Comparison of ENCODE assay signal across 9 cellular contexts in genomic region chrX:110180176-110180927, GRCh38.
DNase-seq lines count a peak whose midpoint lies in the region; ATAC-seq and TF ChIP-seq lines count a peak whose summit lies in the region.
"Had no signal": no experiment of that assay in that cellular context is flagged by ENCODE, and none has a peak within 500 bp of the region (broad histone marks: within the 10 kb centered on the region; RNA-seq: fewer than 3 reads in every experiment).

No MANE protein-coding gene starts in this region.

- H3K27me3 Mint-ChIP-seq in progenitor cell of endocrine pancreas: no peaks in the 10 kb centered on the region

- CTCF ChIA-PET in mammary epithelial cell (lab: Charles Lee; ENCODE audit: low non-redundant PET): no interaction called here

- peak overlapping the region; percentile 18 for H3K4me2 ChIP-seq in mammary epithelial cell (ENCODE audit: insufficient read depth, low read depth, low read length)

- ATAC-seq in GM18907 (IDR thresholded peaks at IDR 0.05; ENCODE audit: unreplicated experiment) (peak; percentile 29), HG03108 (IDR thresholded peaks at IDR 0.05; ENCODE audit: unreplicated experiment) (peak; percentile 15), HG03280 (IDR thresholded peaks at IDR 0.05; ENCODE audit: unreplicated experiment) (no peak), HG03196 (IDR thresholded peaks at IDR 0.05; ENCODE audit: unreplicated experiment) (no peak)

- H3K4me1 Mint-ChIP-seq in progenitor cell of endocrine pancreas (ENCODE audit: low read depth): peaks cover 4% of the 10 kb centered on the region

- peaks cover 18% of the 10 kb centered on the region for H3K36me3 Mint-ChIP-seq in progenitor cell of endocrine pancreas (ENCODE audit: insufficient read depth)

- no peaks in the 10 kb centered on the region for H4K20me1 ChIP-seq in mammary epithelial cell (ENCODE audit: insufficient read depth, low read length)

- BruUV-seq in mammary epithelial cell (replicated peaks; lab: Mats Ljungman, UMichigan): no TSS peak

- WGBS in mammary epithelial cell (ENCODE audit: low coverage, missing lambda C conversion rate): 61% methylated on average over 2 of the region's 5 CpGs

- H3K9me3 ChIP-seq in mammary epithelial cell (replicated peaks; ENCODE audit: insufficient read depth, low read length): no peaks in the 10 kb centered on the region

- in situ Hi-C loops in mammary epithelial cell (cut with MboI; ENCODE audit: low sequenced_read_pairs in 2 of 2): no loop called here

- H3K4me1 ChIP-seq in mammary epithelial cell (ENCODE audit: insufficient read depth, low read length): peaks cover 22% of the 10 kb centered on the region
- H3K4me1 ChIP-seq: parathyroid adenoma had no signal

- H3K27me3 ChIP-seq in mammary epithelial cell (ENCODE audit: insufficient read depth, low read length): no peaks in the 10 kb centered on the region

- no peak overlapping the region for H3K9ac ChIP-seq in mammary epithelial cell (ENCODE audit: insufficient read depth, low read length)
- H3K9ac ChIP-seq: parathyroid adenoma had no signal

- peak overlapping the region; percentile 59 for H3K27ac Mint-ChIP-seq in progenitor cell of endocrine pancreas

- peak overlapping the region; percentile 17 for H3K27ac ChIP-seq in mammary epithelial cell (ENCODE audit: insufficient read depth, low read depth, low read length)
- H3K27ac ChIP-seq: parathyroid adenoma had no signal

- H3K79me2 ChIP-seq in mammary epithelial cell (ENCODE audit: insufficient read depth, low read length): peaks cover 2% of the 10 kb centered on the region
- H3K79me2 ChIP-seq: parathyroid adenoma had no signal

- intact Hi-C loops in mammary epithelial cell (cut with micrococcal nuclease): no loop called here

- TF ChIP-seq CTCF in mammary epithelial cell (conservative IDR thresholded peaks at IDR 0.05 in 1 of 2, IDR thresholded peaks at IDR 0.05 in 1 of 2; ENCODE audit: extremely low read depth in 1 of 2, insufficient read depth in 1 of 2, low read depth in 1 of 2, low read length in 2 of 2) (no peak), progenitor cell of endocrine pancreas (IDR thresholded peaks at IDR 0.05; ENCODE audit: unreplicated experiment) (no peak)

- H3K4me3 Mint-ChIP-seq in progenitor cell of endocrine pancreas (ENCODE audit: low read depth): no peak overlapping the region

- DNase-seq in mammary epithelial cell (peak; percentile 66), progenitor cell of endocrine pancreas (ENCODE audit: low spot score, unreplicated experiment) (no peak), NAMALWA (ENCODE audit: low spot score) (no peak), ecto neural progenitor cell (ENCODE audit: low spot score) (no peak)

- H3K4me3 ChIP-seq in mammary epithelial cell (replicated peaks in 1 of 3; ENCODE audit: insufficient read depth in 1 of 3, low read depth in 2 of 3, low read length in 3 of 3): no peak overlapping the region

- no peak overlapping the region for H2AFZ ChIP-seq in mammary epithelial cell (ENCODE audit: low read depth, low read length)
- H2AFZ ChIP-seq: parathyroid adenoma had no signal

- dilution Hi-C loops in mammary epithelial cell (cut with HindIII; ENCODE audit: low sequenced_read_pairs): no loop called here

- no peaks in the 10 kb centered on the region for H3K36me3 ChIP-seq in mammary epithelial cell (ENCODE audit: insufficient read depth, low read length)

- H3K9me3 Mint-ChIP-seq in progenitor cell of endocrine pancreas (ENCODE audit: low read depth): peaks cover 4% of the 10 kb centered on the region

Comparison
In these comparisons a context has a peak if more than half of its experiments do, and no peak if none do; other contexts are left out.
1. ATAC-seq: peak in GM18907 (single experiment) and HG03108 (single experiment); none in HG03280 (single experiment) and HG03196 (single experiment).